8 cellular contexts compared by ENCODE assay signal in the genomic region with DNA sequence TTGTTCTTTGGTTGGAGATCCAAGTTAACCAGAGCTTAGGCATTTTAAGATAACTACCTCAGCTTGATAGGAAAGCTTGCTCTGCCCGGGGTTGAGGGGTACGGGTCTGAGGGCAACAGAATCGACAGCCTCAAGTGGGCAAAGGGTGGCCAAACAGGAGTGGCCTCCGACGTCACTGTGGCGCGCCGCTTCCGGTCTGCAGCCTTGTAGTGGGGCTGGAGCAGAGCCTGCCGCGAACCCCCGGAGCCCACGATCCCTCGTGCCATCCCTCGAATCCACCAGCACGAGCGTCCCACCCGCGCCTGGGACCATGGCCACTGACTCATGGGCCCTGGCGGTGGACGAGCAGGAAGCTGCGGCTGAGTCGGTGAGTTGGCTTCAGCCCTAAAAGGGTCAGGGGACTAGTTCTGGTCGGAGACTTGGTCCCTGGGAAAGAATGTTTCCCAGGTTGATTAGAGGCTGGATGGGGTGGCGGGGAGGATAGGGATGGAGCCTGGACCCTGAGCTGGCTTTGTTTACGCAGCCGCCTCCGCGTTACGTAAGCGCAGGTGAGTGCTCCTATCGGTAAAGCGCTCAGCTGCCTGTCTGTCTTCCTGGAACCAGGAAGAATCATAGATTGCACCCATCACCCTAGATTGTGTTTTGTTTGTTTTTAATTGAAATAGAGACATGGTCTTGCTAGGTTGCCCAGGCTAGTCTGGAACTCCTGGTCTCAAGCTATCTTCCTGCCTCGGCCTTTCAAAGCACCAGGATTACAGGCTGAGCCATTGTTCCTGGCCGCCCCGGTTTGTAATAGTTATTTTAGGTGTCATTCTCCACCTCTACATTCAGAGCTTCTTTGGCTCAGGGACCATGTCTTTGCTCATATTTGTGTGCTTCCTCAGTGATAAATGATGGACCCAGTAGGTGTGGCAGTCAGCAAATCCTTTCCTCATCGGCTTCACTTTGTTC.
A peak's percentile ranks its signal among the peaks of the same experiment; 100 is the strongest.
DNase-seq lines count a peak whose midpoint lies in the region; TF ChIP-seq lines count a peak whose summit lies in the region.

Gene DDX19B (plus strand): TSS at position 199 of the 951 bp plus-strand sequence. CDS start 112 bp downstream, at position 311.

- DNase-seq in AG20443 (ENCODE audit: low spot score) (peak; percentile 91), GM19240 (ENCODE audit: insufficient read length, low spot score) (peak; percentile 67), HK-2 (ENCODE audit: unreplicated experiment) (peak; percentile 75), NOMO-1 treated with dmso at 0.1 percent for 144 hours (lab: John Stamatoyannopoulos, UW; ENCODE audit: unreplicated experiment) (peak; percentile 66), activated T-cell treated with anti-CD3 and anti-CD28 coated beads for 24 hours (ENCODE audit: low read depth) (peak; percentile 41), epithelial cell of esophagus (ENCODE audit: low read depth) (peak; percentile 76), midbrain (lab: John Stamatoyannopoulos, UW) (peak; percentile 83)
- peak; percentile 29 for DNase-seq in stimulated activated CD8-positive, alpha-beta memory T cell treated with anti-CD3 and anti-CD28 coated beads, Interleukin-2, amount 100 ng/mL, for 1 hour (ENCODE audit: low read depth in 2 of 2)

- peak within 1 kb of the TSS; percentile 90 for H3K4me3 ChIP-seq in epithelial cell of esophagus (ENCODE audit: low read length)

- TF ChIP-seq CTCF in epithelial cell of esophagus (IDR thresholded peaks at IDR 0.05; ENCODE audit: insufficient read depth, low read depth, low read length, missing control alignments) = peak; percentile 15

Comparison
In these comparisons a context has a peak if more than half of its experiments do, and no peak if none do; other contexts are left out.
1. Peak in every context shown above with its lines: DNase-seq and H3K4me3 ChIP-seq.
2. DNase-seq: peak in every context shown above with its lines; median percentile 91 in AG20443; 83 in midbrain; 76 in epithelial cell of esophagus; 75 in HK-2; 67 in GM19240; 66 in NOMO-1 treated with dmso at 0.1 percent for 144 hours; 41 in activated T-cell treated with anti-CD3 and anti-CD28 coated beads for 24 hours; 29 in stimulated activated CD8-positive, alpha-beta memory T cell treated with anti-CD3 and anti-CD28 coated beads, Interleukin-2, amount 100 ng/mL, for 1 hour.